ENCODE assay signal across 36 cellular contexts in the genomic region with DNA sequence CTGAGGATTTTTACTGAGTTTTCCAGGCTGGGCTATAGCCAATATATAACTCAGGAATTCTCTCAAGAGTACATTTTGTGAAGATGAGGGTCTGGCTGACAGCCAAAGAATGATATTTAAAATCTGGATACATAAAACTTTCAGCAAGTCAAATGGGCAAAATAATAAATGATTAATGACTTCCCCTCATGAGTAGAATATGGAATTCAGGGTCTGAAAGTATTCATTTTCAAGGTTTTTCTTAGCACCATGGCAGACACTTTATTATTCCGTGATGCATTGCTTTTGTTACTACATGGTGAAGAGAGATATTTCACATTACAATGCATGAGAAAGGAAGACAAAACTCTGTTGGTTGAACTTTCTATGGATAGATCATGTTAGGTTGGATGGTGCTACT. TPM values are rescaled to one million over a fixed set of nuclear protein-coding genes. Genes with fewer than 3 reads are reported as not detected.
"Had no signal": no experiment of that assay in that cellular context is flagged by ENCODE, and none has a peak within 500 bp of the region (broad histone marks: within the 10 kb centered on the region; RNA-seq: fewer than 3 reads in every experiment).

No MANE protein-coding gene starts in this region.

- DNase-seq: activated B cell treated with CpG ODN at 0.5 μM for 24 hours; activated CD4-positive, alpha-beta memory T cell treated with anti-CD3 and anti-CD28 coated beads for 36 hours; activated CD4-positive, alpha-beta T cell treated with anti-CD3 and anti-CD28 coated beads for 4 hours; activated CD4-positive, alpha-beta T cell treated with anti-CD3 and anti-CD28 coated beads, Interleukin-2, amount 10 ng/mL, durations not matched to agents 24 days and 14 days; activated CD4-positive, alpha-beta T cell treated with anti-CD3 and anti-CD28 coated beads, Interleukin-2, amount 50 U/mL, for 1 hour; activated CD4-positive, alpha-beta T cell treated with anti-CD3 and anti-CD28 coated beads, Interleukin-2, amount 50 U/mL, for 4 hours; activated CD4-positive, CD25-positive, alpha-beta regulatory T cell treated with anti-CD3 and anti-CD28 coated beads, Interleukin-2, amount 50 U/mL, for 72 hours; activated CD8-positive, alpha-beta memory T cell treated with anti-CD3 and anti-CD28 coated beads, Interleukin-2, amount 50 U/mL, for 4 hours; activated CD8-positive, alpha-beta T cell treated with anti-CD3 and anti-CD28 coated beads for 36 hours; activated effector memory CD4-positive, alpha-beta T cell treated with anti-CD3 and anti-CD28 coated beads, Interleukin-2, amount 50 U/mL, for 16 hours; activated gamma-delta T cell treated with Interleukin-2 at 50 U/mL for 16 hours; activated naive CD4-positive, alpha-beta T cell; activated naive CD4-positive, alpha-beta T cell treated with anti-CD3 and anti-CD28 coated beads for 36 hours; activated naive CD4-positive, alpha-beta T cell treated with anti-CD3 and anti-CD28 coated beads, Interleukin-2, amount 50 U/mL, for 16 hours; activated naive CD8-positive, alpha-beta T cell treated with anti-CD3 and anti-CD28 coated beads for 36 hours; activated T-cell treated with anti-CD3 and anti-CD28 coated beads for 4 hours; activated T-cell treated with anti-CD3 and anti-CD28 coated beads, Interleukin-2, amount 50 U/mL, for 1 hour; activated T-cell treated with anti-CD3 and anti-CD28 coated beads, Interleukin-2, amount 50 U/mL, for 4 hours; activated T-cell treated with anti-CD3 and anti-CD28 coated beads, Interleukin-2, amount 50 U/mL, for 72 hours; amygdala; aorta; body of pancreas; brain microvascular endothelial cell; central memory CD4-positive, alpha-beta T cell; T-helper 1 cell; T-helper 2 cell; T-helper 9 cell had no signal

- H3K9me3 ChIP-seq: body of pancreas, breast epithelium had no signal

- ATAC-seq: activated CD8-positive, alpha-beta T cell treated with anti-CD3 and anti-CD28 coated beads for 36 hours; activated naive CD4-positive, alpha-beta T cell treated with anti-CD3 and anti-CD28 coated beads, Interleukin-2, amount 50 U/mL, for 72 hours; activated T-cell treated with anti-CD3 and anti-CD28 coated beads, Interleukin-2, amount 50 U/mL, for 4 hours; activated T-cell treated with anti-CD3 and anti-CD28 coated beads, Interleukin-2, amount 50 U/mL, for 72 hours; activated T-helper 17 cell treated with anti-CD3 and anti-CD28 coated beads, Interleukin-2, amount 50 U/mL, for 72 hours; body of pancreas had no signal

- H3K27me3 ChIP-seq: body of pancreas, brain microvascular endothelial cell, breast epithelium had no signal

- H3K27ac ChIP-seq: body of pancreas, brain microvascular endothelial cell, breast epithelium, VCaP had no signal

- FAIRE-seq: astrocyte, TTC549 had no signal

- H3K36me3 ChIP-seq: brain microvascular endothelial cell, breast epithelium had no signal

- H3K4me1 ChIP-seq: body of pancreas, breast epithelium had no signal

- H3K4me3 ChIP-seq: body of pancreas, breast epithelium had no signal

RNA-seq across cellular contexts. Expression of a gene that starts 7.9 kb away (rescaled TPM):
- total RNA-seq: activated B cell treated with CpG ODN at 0.5 μM for 24 hours; activated CD4-positive, alpha-beta memory T cell treated with anti-CD3 and anti-CD28 coated beads for 36 hours; activated CD4-positive, alpha-beta T cell treated with anti-CD3 and anti-CD28 coated beads, Interleukin-2, amount 10 ng/mL, durations not matched to agents 24 days and 14 days; activated CD8-positive, alpha-beta memory T cell treated with anti-CD3 and anti-CD28 coated beads for 36 hours; activated CD8-positive, alpha-beta T cell treated with anti-CD3 and anti-CD28 coated beads for 36 hours; activated naive CD4-positive, alpha-beta T cell treated with anti-CD3 and anti-CD28 coated beads for 36 hours; activated naive CD4-positive, alpha-beta T cell treated with anti-CD3 and anti-CD28 coated beads, Interleukin-2, amount 50 U/mL, for 72 hours; activated naive CD8-positive, alpha-beta T cell treated with anti-CD3 and anti-CD28 coated beads for 36 hours; activated T-cell treated with anti-CD3 and anti-CD28 coated beads, Interleukin-2, amount 50 U/mL, for 4 hours; activated T-cell treated with anti-CD3 and anti-CD28 coated beads, Interleukin-2, amount 50 U/mL, for 72 hours; activated T-helper 1 cell treated with anti-CD3 and anti-CD28 coated beads, Interleukin-12 subunit alpha, Interleukin-12 subunit beta, Interleukin-2, Interleukin-4 antibody, amounts not matched to agents 30 ng/mL and 10 ng/mL and 1 ng/mL, durations not matched to agents 14 hours and 24 hours and 36 hours; activated T-helper 17 cell treated with anti-CD3 and anti-CD28 coated beads, Interleukin-2, amount 50 U/mL, for 72 hours; aorta; cardiac septum had no signal
- polyA plus RNA-seq: aorta had no signal
